In the genomic region with DNA sequence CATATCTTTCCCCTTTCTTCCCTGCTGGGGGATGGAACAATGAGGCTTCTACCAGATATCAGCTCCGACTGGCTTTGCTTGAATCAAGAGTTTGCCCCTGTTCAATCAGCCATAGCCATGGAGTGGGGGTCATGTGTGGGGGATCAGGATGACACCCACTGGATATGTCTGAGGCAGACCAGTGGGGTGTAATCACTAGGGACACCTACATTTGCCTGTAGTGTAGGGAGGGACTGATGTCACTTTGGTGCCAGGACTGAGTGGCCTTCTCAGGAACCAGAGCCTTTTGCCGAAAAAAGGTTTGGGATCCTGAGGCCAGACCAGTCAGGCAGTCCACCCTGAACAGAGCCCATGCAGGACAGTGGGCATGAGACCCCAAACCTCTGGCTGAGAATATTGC, we compare ENCODE assay signal across 9 cellular contexts. TPM values are rescaled to one million over a fixed set of nuclear protein-coding genes. Genes with fewer than 3 reads are reported as not detected.
DNase-seq lines count a peak whose midpoint lies in the region; ATAC-seq and TF ChIP-seq lines count a peak whose summit lies in the region.
"Had no signal": no experiment of that assay in that cellular context is flagged by ENCODE, and none has a peak within 500 bp of the region (broad histone marks: within the 10 kb centered on the region; RNA-seq: fewer than 3 reads in every experiment).

No MANE protein-coding gene starts in this region.

- peak overlapping the region; percentile 91 for H3K4me3 ChIP-seq in CD4-positive, CD25-positive, alpha-beta regulatory T cell (ENCODE audit: low read depth, low read length)
- H3K4me3 ChIP-seq in NB4 (ENCODE audit: low read depth, low read length): peak overlapping the region; percentile 76
- H3K4me3 ChIP-seq in neural cell (ENCODE audit: low read length): peak overlapping the region; percentile 98

- H3K4me3 Mint-ChIP-seq in CD4-positive, CD25-positive, alpha-beta regulatory T cell: peak overlapping the region; percentile 93 to 98 (median 96)
- H3K4me3 Mint-ChIP-seq in effector memory CD8-positive, alpha-beta T cell: peak overlapping the region; percentile 83 to 100

- H3K9me3 ChIP-seq in CD4-positive, CD25-positive, alpha-beta regulatory T cell (ENCODE audit: control insufficient read depth in 2 of 2, low read length in 2 of 2): no peaks in the 10 kb centered on the region
- H3K9me3 ChIP-seq in neural cell (ENCODE audit: low read length): no peaks in the 10 kb centered on the region

- TF ChIP-seq EP300 in neural cell (conservative IDR thresholded peaks at IDR 0.05; ENCODE audit: poor library complexity, severe bottlenecking): no peak

- no peaks in the 10 kb centered on the region for H3F3A ChIP-seq in neural cell (ENCODE audit: insufficient read depth, low read length, poor library complexity, severe bottlenecking)

- peak overlapping the region in 2 of 3 donors; percentile 91 to 99 for H3K27ac Mint-ChIP-seq in CD4-positive, CD25-positive, alpha-beta regulatory T cell
- H3K27ac Mint-ChIP-seq in effector memory CD8-positive, alpha-beta T cell: peak overlapping the region; percentile 90 to 100

- H3K9me2 ChIP-seq in neural cell (ENCODE audit: insufficient read depth, low read length): no peaks in the 10 kb centered on the region

- H3K4me2 ChIP-seq in neural cell (ENCODE audit: low read length): peak overlapping the region; percentile 84

- no peak for TF ChIP-seq POLR2A in NB4 (IDR thresholded peaks at IDR 0.05; ENCODE audit: extremely low read depth, insufficient read length)

- H3K36me3 Mint-ChIP-seq in CD4-positive, CD25-positive, alpha-beta regulatory T cell: peaks cover 14% of the 10 kb centered on the region
- peaks cover 29% of the 10 kb centered on the region for H3K36me3 Mint-ChIP-seq in effector memory CD8-positive, alpha-beta T cell (ENCODE audit: insufficient read depth)

- TF ChIP-seq RAD21 in neural cell (conservative IDR thresholded peaks at IDR 0.05): no peak

- peaks cover 18% of the 10 kb centered on the region for H3K4me1 ChIP-seq in CD4-positive, CD25-positive, alpha-beta regulatory T cell (ENCODE audit: control insufficient read depth, insufficient read depth, low read length, poor library complexity, severe bottlenecking)

- H3K9ac ChIP-seq in neural cell (ENCODE audit: low read length): peak overlapping the region; percentile 79

- peaks cover 16% of the 10 kb centered on the region for H3K36me3 ChIP-seq in CD4-positive, CD25-positive, alpha-beta regulatory T cell (ENCODE audit: control insufficient read depth, insufficient read depth, low read length)
- no peaks in the 10 kb centered on the region for H3K36me3 ChIP-seq in neural cell (ENCODE audit: insufficient read depth, low read length)

- TF ChIP-seq CTCF in NB4 (IDR thresholded peaks at IDR 0.05; ENCODE audit: low read depth, low read length): no peak
- TF ChIP-seq CTCF in neural cell (IDR thresholded peaks at IDR 0.05; ENCODE audit: poor library complexity, severe bottlenecking): no peak

- no peak for ATAC-seq in CD4-positive, CD25-positive, alpha-beta regulatory T cell (ENCODE audit: low read depth in 2 of 2)
- ATAC-seq in effector memory CD8-positive, alpha-beta T cell (replicated peaks): no peak
- ATAC-seq in HG02642 (IDR thresholded peaks at IDR 0.05; ENCODE audit: poor library complexity, unreplicated experiment): no peak

- peaks cover 5 to 43% (median 25%) of the 10 kb centered on the region in 4 donors for H3K4me1 Mint-ChIP-seq in CD4-positive, CD25-positive, alpha-beta regulatory T cell
- H3K4me1 Mint-ChIP-seq in effector memory CD8-positive, alpha-beta T cell (ENCODE audit: low read depth in 2 of 2): peaks cover 19 to 23% of the 10 kb centered on the region in 2 donors

- DNase-seq in CD4-positive, CD25-positive, alpha-beta regulatory T cell: no peak
- DNase-seq in NB4 (ENCODE audit: low read depth): no peak
- DNase-seq in effector memory CD8-positive, alpha-beta T cell: no peak
- DNase-seq in EL: no peak
- DNase-seq in DMS153 treated with DMSO at 0.1 percent for 48 hours (lab: John Stamatoyannopoulos, UW; ENCODE audit: unreplicated experiment): no peak
- no peak for DNase-seq in CD1c-positive myeloid dendritic cell (ENCODE audit: extremely low spot score)
- DNase-seq: NCI-H187 treated with DMSO at 0.1 percent for 48 hours had no signal

- H4K20me1 ChIP-seq in neural cell (ENCODE audit: insufficient read depth): no peaks in the 10 kb centered on the region

- no peaks in the 10 kb centered on the region for H3K27me3 ChIP-seq in CD4-positive, CD25-positive, alpha-beta regulatory T cell (ENCODE audit: control insufficient read depth, insufficient read depth, low read length)
- H3K27me3 ChIP-seq in neural cell (ENCODE audit: insufficient read depth, low read depth, low read length): no peaks in the 10 kb centered on the region

- no peak overlapping the region for H2AFZ ChIP-seq in neural cell (ENCODE audit: low read depth, low read length)

- H3K27me3 Mint-ChIP-seq in CD4-positive, CD25-positive, alpha-beta regulatory T cell: no peaks in the 10 kb centered on the region
- no peaks in the 10 kb centered on the region for H3K27me3 Mint-ChIP-seq in effector memory CD8-positive, alpha-beta T cell

- H3K27ac ChIP-seq in CD4-positive, CD25-positive, alpha-beta regulatory T cell (ENCODE audit: insufficient read depth, low read length, poor library complexity, severe bottlenecking): no peak overlapping the region
- no peak overlapping the region for H3K27ac ChIP-seq in neural cell (ENCODE audit: low read length)

- H3K9me3 Mint-ChIP-seq in CD4-positive, CD25-positive, alpha-beta regulatory T cell: peaks cover 0 to 2% (median 0%) of the 10 kb centered on the region in 7 donors
- no peaks in the 10 kb centered on the region for H3K9me3 Mint-ChIP-seq in effector memory CD8-positive, alpha-beta T cell

- peaks cover 10% of the 10 kb centered on the region for H3K79me2 ChIP-seq in neural cell (replicated peaks; ENCODE audit: insufficient read depth, low read length)

TF ChIP-seq in neural cell, 6 proteins besides CTCF, POLR2A, EP300 and RAD21:
- TF ChIP-seq POLR2AphosphoS5 (IDR thresholded peaks at IDR 0.05): no peak
- no peak for TF ChIP-seq SMC3 (conservative IDR thresholded peaks at IDR 0.05; ENCODE audit: poor library complexity)
- no peak for TF ChIP-seq EZH2 (IDR thresholded peaks at IDR 0.05; ENCODE audit: borderline replicate concordance, insufficient read depth, low read length, poor library complexity, severe bottlenecking)
- no peak for TF ChIP-seq TAF1 (IDR thresholded peaks at IDR 0.05; ENCODE audit: low read depth)
- TF ChIP-seq MXI1 (conservative IDR thresholded peaks at IDR 0.05; ENCODE audit: poor library complexity, severe bottlenecking): no peak
- TF ChIP-seq, protein P1, sequence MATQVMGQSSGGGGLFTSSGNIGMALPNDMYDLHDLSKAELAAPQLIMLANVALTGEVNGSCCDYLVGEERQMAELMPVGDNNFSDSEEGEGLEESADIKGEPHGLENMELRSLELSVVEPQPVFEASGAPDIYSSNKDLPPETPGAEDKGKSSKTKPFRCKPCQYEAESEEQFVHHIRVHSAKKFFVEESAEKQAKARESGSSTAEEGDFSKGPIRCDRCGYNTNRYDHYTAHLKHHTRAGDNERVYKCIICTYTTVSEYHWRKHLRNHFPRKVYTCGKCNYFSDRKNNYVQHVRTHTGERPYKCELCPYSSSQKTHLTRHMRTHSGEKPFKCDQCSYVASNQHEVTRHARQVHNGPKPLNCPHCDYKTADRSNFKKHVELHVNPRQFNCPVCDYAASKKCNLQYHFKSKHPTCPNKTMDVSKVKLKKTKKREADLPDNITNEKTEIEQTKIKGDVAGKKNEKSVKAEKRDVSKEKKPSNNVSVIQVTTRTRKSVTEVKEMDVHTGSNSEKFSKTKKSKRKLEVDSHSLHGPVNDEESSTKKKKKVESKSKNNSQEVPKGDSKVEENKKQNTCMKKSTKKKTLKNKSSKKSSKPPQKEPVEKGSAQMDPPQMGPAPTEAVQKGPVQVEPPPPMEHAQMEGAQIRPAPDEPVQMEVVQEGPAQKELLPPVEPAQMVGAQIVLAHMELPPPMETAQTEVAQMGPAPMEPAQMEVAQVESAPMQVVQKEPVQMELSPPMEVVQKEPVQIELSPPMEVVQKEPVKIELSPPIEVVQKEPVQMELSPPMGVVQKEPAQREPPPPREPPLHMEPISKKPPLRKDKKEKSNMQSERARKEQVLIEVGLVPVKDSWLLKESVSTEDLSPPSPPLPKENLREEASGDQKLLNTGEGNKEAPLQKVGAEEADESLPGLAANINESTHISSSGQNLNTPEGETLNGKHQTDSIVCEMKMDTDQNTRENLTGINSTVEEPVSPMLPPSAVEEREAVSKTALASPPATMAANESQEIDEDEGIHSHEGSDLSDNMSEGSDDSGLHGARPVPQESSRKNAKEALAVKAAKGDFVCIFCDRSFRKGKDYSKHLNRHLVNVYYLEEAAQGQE (IDR thresholded peaks at IDR 0.05; ENCODE audit: borderline replicate concordance): no peak

RNA-seq across cellular contexts. Expression of a gene that starts 1.0 kb away (rescaled TPM):
- total RNA-seq in CD4-positive, CD25-positive, alpha-beta regulatory T cell: 51.1 TPM
- polyA plus RNA-seq in CD4-positive, CD25-positive, alpha-beta regulatory T cell: 10 to 100 TPM; 56.6 to 97.1 (median 88.5) TPM
- polyA plus RNA-seq in neural cell: 87.1 and 89.5 TPM in 2 replicates
- 26.3 and 27.3 TPM in 2 replicates for polyA minus RNA-seq in neural cell

RNA-seq across cellular contexts. Expression of a gene that starts 5.9 kb away (rescaled TPM):
- 39.2 TPM for total RNA-seq in CD4-positive, CD25-positive, alpha-beta regulatory T cell
- polyA plus RNA-seq in CD4-positive, CD25-positive, alpha-beta regulatory T cell: 10 to 100 TPM; 44.7 to 53.8 (median 49.5) TPM
- polyA plus RNA-seq in neural cell: 67.6 and 77.8 TPM in 2 replicates
- 43.8 and 44.9 TPM in 2 replicates for polyA minus RNA-seq in neural cell

RNA-seq across cellular contexts. Expression of a gene that starts 28.6 kb away (rescaled TPM):
- 0.52 TPM for total RNA-seq in CD4-positive, CD25-positive, alpha-beta regulatory T cell
- under 1 TPM in 1 of 4 donors, not detected in 3; 0.51 TPM for polyA plus RNA-seq in CD4-positive, CD25-positive, alpha-beta regulatory T cell
- polyA plus RNA-seq in neural cell: 0.19 TPM in 1 of 2 replicates, not detected in the other
- 0.24 TPM in 1 of 2 replicates, not detected in the other for polyA minus RNA-seq in neural cell

RNA-seq across cellular contexts. Expression of a gene that starts 37.0 kb away (rescaled TPM):
- 24.2 TPM for total RNA-seq in CD4-positive, CD25-positive, alpha-beta regulatory T cell
- 1 to 10 TPM; 1.0 to 2.3 (median 1.1) TPM for polyA plus RNA-seq in CD4-positive, CD25-positive, alpha-beta regulatory T cell
- 33.8 and 42.0 TPM in 2 replicates for polyA plus RNA-seq in neural cell
- polyA minus RNA-seq in neural cell: 31.4 and 32.3 TPM in 2 replicates

RNA-seq across cellular contexts. Expression of a gene that starts 50.7 kb away (rescaled TPM):
- total RNA-seq in CD4-positive, CD25-positive, alpha-beta regulatory T cell: 35.0 TPM
- 10 to 100 TPM; 17.4 to 31.1 (median 25.8) TPM for polyA plus RNA-seq in CD4-positive, CD25-positive, alpha-beta regulatory T cell
- polyA plus RNA-seq in neural cell: 14.2 and 17.0 TPM in 2 replicates
- 29.9 and 31.3 TPM in 2 replicates for polyA minus RNA-seq in neural cell
